ENCODE assay signal across 8 cellular contexts in the genomic region with DNA sequence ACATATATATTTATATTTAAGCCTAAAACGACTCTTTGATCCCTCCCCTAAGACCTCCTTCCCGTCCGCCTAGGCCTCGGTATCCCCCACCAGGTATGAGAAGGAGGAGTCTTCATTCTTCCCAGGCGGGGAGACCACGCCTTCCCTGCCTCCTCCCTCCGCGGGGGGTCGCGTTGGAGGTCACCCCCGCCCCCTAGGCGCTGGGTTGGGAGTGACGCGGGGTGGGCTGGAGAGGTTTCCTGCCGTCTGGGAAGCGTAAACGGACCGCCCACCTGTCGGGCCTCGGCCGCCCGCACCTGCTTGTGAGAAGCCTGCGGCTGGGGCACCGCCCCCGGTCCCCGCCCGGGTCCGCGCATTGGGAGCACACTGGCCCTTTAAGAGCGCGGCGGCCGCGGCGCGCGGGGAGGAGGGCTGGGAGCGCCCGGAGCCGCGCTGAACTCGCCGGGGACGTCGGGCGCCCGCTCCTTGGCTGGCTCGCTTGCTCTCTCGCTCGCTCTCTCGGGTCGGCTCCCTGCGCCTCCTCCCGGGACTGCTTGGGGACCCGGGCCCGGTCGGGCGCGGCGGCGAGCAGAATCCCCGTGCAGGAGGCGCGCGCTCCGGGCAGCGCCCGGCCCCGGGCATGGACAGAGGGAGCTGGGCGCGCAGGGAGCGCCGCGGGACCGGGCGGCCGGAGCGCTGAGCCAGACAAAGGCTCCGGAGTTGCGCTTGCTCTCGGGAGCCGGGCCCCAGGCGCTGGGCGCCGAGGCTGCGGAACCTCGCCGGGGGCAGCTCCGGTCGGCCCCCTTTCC. TPM values are rescaled to one million over a fixed set of nuclear protein-coding genes. Genes with fewer than 3 reads are reported as not detected.
DNase-seq lines count a peak whose midpoint lies in the region; ATAC-seq and TF ChIP-seq lines count a peak whose summit lies in the region.

A gene (plus strand): TSS at position 404 of the 788 bp plus-strand sequence. CDS start 597 bp downstream, outside the sequence.

- H3K27ac Mint-ChIP-seq in neural crest cell (ENCODE audit: unreplicated experiment): no peak within 1 kb of the TSS

- peaks cover 42% of the 10 kb centered on the region for H3K4me1 Mint-ChIP-seq in neural crest cell

- H3K4me3 Mint-ChIP-seq in neural crest cell: peak within 1 kb of the TSS; percentile 89

- peaks cover 0 to 71% (median 10%) of the 10 kb centered on the region in 4 donors for H3K4me1 ChIP-seq in Peyer's patch
- H3K4me1 ChIP-seq in subcutaneous abdominal adipose tissue (ENCODE audit: control insufficient read depth in 5 of 5, insufficient read depth in 5 of 5, low read length in 5 of 5): peaks cover 16 to 88% (median 82%) of the 10 kb centered on the region in 5 donors

- H3K27me3 ChIP-seq in HL-60 (ENCODE audit: insufficient read depth, poor library complexity, severe bottlenecking) (peaks cover 22% of the 10 kb centered on the region), Peyer's patch (no peaks in the 10 kb centered on the region), subcutaneous abdominal adipose tissue (ENCODE audit: control insufficient read depth in 5 of 5, insufficient read depth in 4 of 5, low read length in 5 of 5) (no peaks in the 10 kb centered on the region)

- peak within 1 kb of the TSS in 4 of 5 donors; percentile 19 to 74 (median 56) for H3K9ac ChIP-seq in subcutaneous abdominal adipose tissue (ENCODE audit: low read length in 5 of 5)

- TF ChIP-seq CTCF in HL-60 (IDR thresholded peaks at IDR 0.05; ENCODE audit: insufficient read depth, low read length): no peak
- peak in 1 of 6 experiments; percentile 2 for TF ChIP-seq CTCF in Peyer's patch (IDR thresholded peaks at IDR 0.05)
- TF ChIP-seq CTCF in neural crest cell (conservative IDR thresholded peaks at IDR 0.05): peak; percentile 11

- no peaks in the 10 kb centered on the region for H3K36me3 ChIP-seq in Peyer's patch
- no peaks in the 10 kb centered on the region for H3K36me3 ChIP-seq in subcutaneous abdominal adipose tissue (ENCODE audit: control insufficient read depth in 5 of 5, insufficient read depth in 5 of 5, low read length in 5 of 5)

- DNase-seq in A172 (ENCODE audit: low spot score): peak; percentile 48
- DNase-seq in HL-60 (ENCODE audit: low read depth in 1 of 2, low spot score in 1 of 2): peak in 1 of 2 experiments; percentile 38
- DNase-seq in Peyer's patch: peak; percentile 47 to 96 (median 93)
- peak; percentile 88 for DNase-seq in activated effector memory CD4-positive, alpha-beta T cell treated with anti-CD3 and anti-CD28 coated beads, Interleukin-2, amount 50 U/mL, for 16 hours
- DNase-seq in foreskin melanocyte: peak; percentile 53
- DNase-seq in neural crest cell (ENCODE audit: low read depth, low spot score): peak; percentile 58

- H3K9me3 ChIP-seq in Peyer's patch (no peaks in the 10 kb centered on the region), subcutaneous abdominal adipose tissue (ENCODE audit: control insufficient read depth in 5 of 5, low read length in 5 of 5) (no peaks in the 10 kb centered on the region)

- H3K27me3 Mint-ChIP-seq in neural crest cell (ENCODE audit: low read depth): peaks cover 34% of the 10 kb centered on the region

- no peaks in the 10 kb centered on the region for H3K9me3 Mint-ChIP-seq in neural crest cell

- ATAC-seq in GM18505 (IDR thresholded peaks at IDR 0.05; ENCODE audit: unreplicated experiment): peak; percentile 53

- H3K36me3 Mint-ChIP-seq in neural crest cell (ENCODE audit: low read depth): peaks cover 3% of the 10 kb centered on the region

- H3K4me3 ChIP-seq in HL-60 (replicated peaks; ENCODE audit: insufficient read depth, low read length) (peak within 1 kb of the TSS; percentile 47), Peyer's patch (peak within 1 kb of the TSS; percentile 65 to 92 (median 76)), subcutaneous abdominal adipose tissue (ENCODE audit: low read depth in 1 of 5, low read length in 5 of 5) (peak within 1 kb of the TSS; percentile 66 to 85 (median 81))

- H3K27ac ChIP-seq in HL-60 (replicated peaks) (no peak within 1 kb of the TSS), Peyer's patch (peak within 1 kb of the TSS; percentile 64 to 94 (median 90)), subcutaneous abdominal adipose tissue (ENCODE audit: low read depth, low read length) (peak within 1 kb of the TSS; percentile 69)

- TF ChIP-seq POLR2A in GM18505 (IDR thresholded peaks at IDR 0.05; ENCODE audit: borderline replicate concordance, extremely low read depth, insufficient read depth, insufficient read length) (no peak), Peyer's patch (IDR thresholded peaks at IDR 0.05) (peak; percentile 86 to 90)

RNA-seq across cellular contexts. Expression of the gene that starts here (rescaled TPM):
- 6.4 and 8.0 TPM in 2 replicates for total RNA-seq in A172 (2014; rRNA removed; shearing (Covaris generic))
- total RNA-seq in Peyer's patch (100 to 1,000 TPM in 3 of 4 donors, 10 to 100 TPM in 1; 13.2 to 142 (median 134) TPM), neural crest cell (36.6 and 38.9 TPM in 2 replicates)
